8 cellular contexts compared by ENCODE assay signal in the genomic region with DNA sequence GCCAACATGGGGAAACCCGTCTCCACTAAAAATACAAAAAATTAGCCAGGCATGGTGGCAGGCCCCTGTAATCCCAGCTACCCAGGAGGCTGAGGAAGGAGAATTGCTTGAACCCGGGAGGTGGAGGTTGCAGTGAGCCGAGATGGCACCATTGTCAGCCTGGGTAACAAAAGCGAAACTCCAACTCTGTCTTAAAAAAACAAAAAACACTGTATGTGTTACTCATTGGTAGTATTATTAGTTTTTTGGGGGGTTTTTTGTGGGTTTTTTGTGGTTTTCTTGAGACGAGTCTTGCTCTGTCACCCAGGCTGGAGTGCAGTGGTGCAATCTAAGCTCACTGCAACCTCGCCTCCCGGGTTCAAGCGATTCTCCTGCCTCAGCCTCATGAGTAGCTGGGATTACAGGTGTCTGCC. TPM values are rescaled to one million over a fixed set of nuclear protein-coding genes. Genes with fewer than 3 reads are reported as not detected.
A peak's percentile ranks its signal among the peaks of the same experiment; 100 is the strongest.
DNase-seq lines count a peak whose midpoint lies in the region; ATAC-seq, FAIRE-seq and TF ChIP-seq lines count a peak whose summit lies in the region.
"Not testable (repeated sequence)": the region's sequence is repeated elsewhere in the genome, so short reads cannot be mapped to it uniquely, and the experiment has no call there.

No MANE protein-coding gene starts in this region.

- peak; percentile 42 for DNase-seq in activated CD4-positive, alpha-beta T cell treated with anti-CD3 and anti-CD28 coated beads for 36 hours
- peak; percentile 84 for DNase-seq in GM12878 (ENCODE audit: low read depth, low spot score)
- peak; percentile 43 for DNase-seq in stimulated activated naive CD4-positive, alpha-beta T cell treated with Interleukin-2 at 50 U/mL for 16 hours (lab: John Stamatoyannopoulos, UW)

- WGBS in GM12878 (ENCODE audit: insufficient coverage, insufficient replicate concordance, low lambda C conversion rate, missing lambda C conversion rate) = 0% methylated on average over 8 of the region's 8 CpGs

- in situ Hi-C loops in GM12878 (cut with MboI) = not testable (repeated sequence)

- not testable (repeated sequence) for H3K27me3 ChIP-seq in GM12878 (replicated peaks in 1 of 2; ENCODE audit: control insufficient read depth in 2 of 2, insufficient read depth in 2 of 2, low read length in 1 of 2)

- H3K4me3 Mint-ChIP-seq in activated CD4-positive, alpha-beta T cell treated with anti-CD3 and anti-CD28 coated beads for 36 hours = peak overlapping the region; percentile 43

- H3K9me3 Mint-ChIP-seq in activated CD4-positive, alpha-beta T cell treated with anti-CD3 and anti-CD28 coated beads for 36 hours (ENCODE audit: low read depth) = not testable (repeated sequence)

- H2AFZ ChIP-seq in GM12878 (ENCODE audit: control insufficient read depth, low read depth, low read length) = peak overlapping the region; percentile 23

- H3K27ac ChIP-seq in GM12878 (ENCODE audit: control insufficient read depth, insufficient read depth) = peak overlapping the region; percentile 95

- not testable (repeated sequence) for H3K36me3 ChIP-seq in GM12878 (ENCODE audit: control insufficient read depth in 2 of 2, insufficient read depth in 2 of 2, low read length in 1 of 2)

- peak overlapping the region; percentile 46; the same call in 1 of the 2 replicates for H3K4me3 ChIP-seq in GM12878

- H3K27me3 Mint-ChIP-seq in activated CD4-positive, alpha-beta T cell treated with anti-CD3 and anti-CD28 coated beads for 36 hours = not testable (repeated sequence)

- FAIRE-seq in GM12878 (lab: Jason Lieb, UNC) = not testable (repeated sequence)

- peaks cover 41% of the 10 kb centered on the region for H3K36me3 Mint-ChIP-seq in activated CD4-positive, alpha-beta T cell treated with anti-CD3 and anti-CD28 coated beads for 36 hours (ENCODE audit: low read depth)

- ATAC-seq in GM18498 (IDR thresholded peaks at IDR 0.05; ENCODE audit: unreplicated experiment) (peak; percentile 68), GM19351 (IDR thresholded peaks at IDR 0.05; ENCODE audit: unreplicated experiment) (peak; percentile 61), GM21737 (IDR thresholded peaks at IDR 0.05; ENCODE audit: unreplicated experiment) (peak; percentile 60), HG03060 (IDR thresholded peaks at IDR 0.05; ENCODE audit: low read depth, unreplicated experiment) (peak; percentile 47), HG03571 (IDR thresholded peaks at IDR 0.05; ENCODE audit: unreplicated experiment) (peak; percentile 70), GM12878 (peak; percentile 72)
- peak; percentile 52 for ATAC-seq in activated CD4-positive, alpha-beta T cell treated with anti-CD3 and anti-CD28 coated beads for 36 hours

- POLR2A ChIA-PET in activated CD4-positive, alpha-beta T cell treated with anti-CD3 and anti-CD28 coated beads for 36 hours (lab: Charles Lee) = not testable (repeated sequence)
- POLR2A ChIA-PET in GM12878 (lab: Charles Lee) = interaction anchor here (0.6 to 6.8 kb wide), 2 partner anchors 8 to 16 kb away, joined by 6 to 83 read pairs; partner anchors contain the start of gene EPS15

- peak overlapping the region; percentile 79 for H3K4me2 ChIP-seq in GM12878 (ENCODE audit: control insufficient read depth, insufficient read depth)

- peaks cover 67% of the 10 kb centered on the region for H3K4me1 Mint-ChIP-seq in activated CD4-positive, alpha-beta T cell treated with anti-CD3 and anti-CD28 coated beads for 36 hours

- peaks cover 49% of the 10 kb centered on the region for H3K4me1 ChIP-seq in GM12878 (ENCODE audit: control insufficient read depth, insufficient read depth, low read length)

- SMC1A ChIA-PET in GM12878 (lab: Charles Lee; ENCODE audit: uncharacterized antibody, unreplicated experiment) = interaction anchor here (0.9 to 10.1 kb wide), 4 partner anchors 8 to 17 kb away, joined by 3 to 147 read pairs (median 8); partner anchors contain the start of gene EPS15

- CTCF ChIA-PET in activated CD4-positive, alpha-beta T cell treated with anti-CD3 and anti-CD28 coated beads for 36 hours (lab: Charles Lee) = interaction anchor here (0.7 kb wide), 1 partner anchor 84 kb away, joined by 3 read pairs; no protein-coding TSS in a partner anchor
- CTCF ChIA-PET in GM12878 (lab: Yijun Ruan, JAX) = interaction anchor here (1.2 kb wide), 1 partner anchor 8 kb away, joined by 3 read pairs; no protein-coding TSS in a partner anchor

- peaks cover 97% of the 10 kb centered on the region for H3K79me2 ChIP-seq in GM12878 (ENCODE audit: control insufficient read depth, insufficient read depth, low read length)

- H3K9me3 ChIP-seq in GM12878 (replicated peaks; ENCODE audit: control insufficient read depth, insufficient read depth, low read length) = peaks cover 13% of the 10 kb centered on the region

- intact Hi-C loops in activated CD4-positive, alpha-beta T cell treated with anti-CD3 and anti-CD28 coated beads for 36 hours (cut with DNase I, micrococcal nuclease) = not testable (repeated sequence)
- intact Hi-C loops in GM12878 (cut with micrococcal nuclease; ENCODE audit: unreplicated experiment) = loop anchor here (2.0 kb wide), 1 partner anchor 14 kb away; no protein-coding TSS in a partner anchor

- H3K27ac Mint-ChIP-seq in activated CD4-positive, alpha-beta T cell treated with anti-CD3 and anti-CD28 coated beads for 36 hours = not testable (repeated sequence)

- not testable (repeated sequence) for TF ChIP-seq RAD21 in GM12878 (IDR thresholded peaks at IDR 0.05; ENCODE audit: insufficient read depth, low read depth, low read length)

- TF ChIP-seq CTCF in GM12878 (IDR thresholded peaks at IDR 0.05 in 2 of 3, conservative IDR thresholded peaks at IDR 0.05 in 1 of 3; ENCODE audit: control insufficient read depth in 2 of 3, extremely low read depth in 1 of 3, insufficient read depth in 1 of 3, low read depth in 3 of 3, low read length in 3 of 3) = not testable (repeated sequence)

- H3K9ac ChIP-seq in GM12878 (ENCODE audit: control insufficient read depth, insufficient read depth, low read length) = peak overlapping the region; percentile 70

- BruUV-seq in GM12878 (replicated peaks; lab: Mats Ljungman, UMichigan) = not testable (repeated sequence)

- RAD21 ChIA-PET in GM12878 (lab: Charles Lee; ENCODE audit: unreplicated experiment) = interaction anchor here (0.9 to 7.2 kb wide), 4 partner anchors 9 to 16 kb away, joined by 3 to 111 read pairs (median 4); partner anchors contain the start of gene EPS15

- TF ChIP-seq EP300 in GM12878 (IDR thresholded peaks at IDR 0.05; ENCODE audit: borderline replicate concordance in 1 of 2, control insufficient read depth in 1 of 2, low read depth in 2 of 2, low read length in 2 of 2) = 0 out of 4 replicates have a peak, but pooled peaks of 1 of the 2 experiments have one; percentile 24

- not testable (repeated sequence) for TF ChIP-seq POLR2A in GM12878 (IDR thresholded peaks at IDR 0.05; ENCODE audit: low read depth, low read length)

- H4K20me1 ChIP-seq in GM12878 (ENCODE audit: control insufficient read depth, insufficient read depth) = not testable (repeated sequence)

TF ChIP-seq in GM12878, 131 proteins besides CTCF, POLR2A, EP300 and RAD21 (continues in another document):
- peak; percentile 76; the same call in 1 of the 2 replicates for TF ChIP-seq MEF2A (IDR thresholded peaks at IDR 0.05; ENCODE audit: insufficient read depth, low read depth, low read length)
- TF ChIP-seq NFIC (IDR thresholded peaks at IDR 0.05; ENCODE audit: low read depth, low read length) = peak; percentile 79
- peak; percentile 94 for TF ChIP-seq RUNX3 (IDR thresholded peaks at IDR 0.05; ENCODE audit: low read length)
- TF ChIP-seq ZNF24 (IDR thresholded peaks at IDR 0.05) = peak; percentile 60; the same call in 1 of the 2 replicates
- peak; percentile 79 for TF ChIP-seq ZNF384 (IDR thresholded peaks at IDR 0.05; ENCODE audit: borderline replicate concordance, low read depth, low read length)
- peak; percentile 52; the same call in 1 of the 2 replicates for TF ChIP-seq IKZF1 (conservative IDR thresholded peaks at IDR 0.05)
- peak; percentile 79 for TF ChIP-seq FOXM1 (IDR thresholded peaks at IDR 0.05; ENCODE audit: low read depth, low read length)
- TF ChIP-seq MEF2B (IDR thresholded peaks at IDR 0.05; ENCODE audit: partially characterized antibody, poor library complexity, severe bottlenecking) = peak; percentile 67
- TF ChIP-seq SMARCA5 (IDR thresholded peaks at IDR 0.05) = peak; percentile 74; the same call in 1 of the 2 replicates
- peak; percentile 76 for TF ChIP-seq ATF7 (IDR thresholded peaks at IDR 0.05; ENCODE audit: low read depth)
- TF ChIP-seq RELA (IDR thresholded peaks at IDR 0.05; ENCODE audit: borderline replicate concordance, partially characterized antibody) = peak; percentile 38

RNA-seq across cellular contexts. Expression of gene EPS15, which starts 17.8 kb away (rescaled TPM):
- 10 to 100 TPM; 59.6 to 61.6 TPM for total RNA-seq in activated CD4-positive, alpha-beta T cell treated with anti-CD3 and anti-CD28 coated beads for 36 hours
- 323 and 356 TPM in 2 replicates for total RNA-seq in GM12878 (2013; cell fraction: nucleolus; rRNA removed)
- total RNA-seq in GM12878 (2014; rRNA removed) = 53.4 and 65.1 TPM in 2 replicates
- total RNA-seq in GM12878 (2014; rRNA removed; fragmentation: Illumina TruSeq; extraction: Trizol) = 71.6 and 75.1 TPM in 2 replicates
- 87.8 and 88.2 TPM in 2 replicates for total RNA-seq in GM12878 (2021)
- polyA plus RNA-seq in GM12878 (2011; ENCODE audit: low read depth) = 19.0 TPM
- polyA plus RNA-seq in GM12878 (2011; rRNA removed) = 61.9 and 86.3 TPM in 2 replicates
- 23.5 and 33.2 TPM in 2 replicates for polyA plus RNA-seq in GM12878 (2011; cell fraction: cytosol; rRNA removed)
- polyA plus RNA-seq in GM12878 (2011; cell fraction: nucleus; rRNA removed) = 33.4 and 34.4 TPM in 2 replicates
- polyA plus RNA-seq in GM12878 (2012) = 27.6 and 33.8 TPM in 2 replicates
- polyA plus RNA-seq in GM12878 (2014; fragmentation: Illumina TruSeq; extraction: Trizol) = 60.6 and 80.7 TPM in 2 replicates
- 10 to 100 TPM; 24.7 to 49.5 TPM for polyA plus RNA-seq in GM12878 (2014; fragmentation: Nextera tagmentation; extraction: Ambion mirVana)
- polyA plus RNA-seq in GM12878 (2014; rRNA removed) = 37.6 and 43.3 TPM in 2 replicates
- 10 to 100 TPM; 55.5 to 57.1 TPM for polyA plus RNA-seq in GM12878 (2016; fragmentation: Nextera tagmentation; extraction: Ambion mirVana)
- polyA minus RNA-seq in GM12878 (2011; rRNA and poly(A)+ RNA removed) = 79.6 and 113 TPM in 2 replicates
- 37.7 and 45.4 TPM in 2 replicates for polyA minus RNA-seq in GM12878 (2011; cell fraction: cytosol; rRNA and poly(A)+ RNA removed)
- 29.9 and 40.9 TPM in 2 replicates for polyA minus RNA-seq in GM12878 (2011; cell fraction: nucleus; rRNA and poly(A)+ RNA removed)

Comparison
In these comparisons a context has a peak if more than half of its experiments do, and no peak if none do; other contexts are left out.
1. Peak in every context shown above with its lines: DNase-seq, ATAC-seq, H3K4me3 ChIP-seq and H3K27ac ChIP-seq.